ENCODE assay signal across 1 cellular context in the genomic region with DNA sequence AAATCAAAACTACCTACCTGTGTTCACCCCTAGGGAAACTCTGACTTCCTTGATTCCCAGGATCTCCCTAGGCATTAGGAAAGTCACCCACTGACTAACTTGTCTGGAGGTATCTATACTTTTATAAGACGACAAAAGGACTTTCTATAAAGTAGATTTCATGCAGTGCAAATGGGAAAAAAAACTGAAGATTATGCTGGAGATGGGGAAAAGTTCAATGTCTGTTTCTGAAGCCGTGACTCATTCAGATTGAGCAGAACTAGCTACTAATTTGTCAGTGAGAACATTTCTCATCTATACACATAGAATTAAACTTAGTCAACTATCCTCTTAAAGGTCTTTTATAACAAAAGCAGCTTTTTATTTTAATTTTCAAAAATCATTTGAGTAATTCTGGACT.
A peak's percentile ranks its signal among the peaks of the same experiment; 100 is the strongest.
TF ChIP-seq lines count a peak whose summit lies in the region.

No MANE protein-coding gene starts in this region.

TF ChIP-seq in endothelial cell of umbilical vein, 7 proteins besides CTCF, POLR2A, EP300 and RAD21:
- TF ChIP-seq FOS (IDR thresholded peaks at IDR 0.05; ENCODE audit: borderline replicate concordance, insufficient read depth, low read length) (peak; percentile 27), MYC (IDR thresholded peaks at IDR 0.05; ENCODE audit: low read depth, low read length) (no peak)
